Comparison of ENCODE assay signal across 8 cellular contexts in the genomic region with DNA sequence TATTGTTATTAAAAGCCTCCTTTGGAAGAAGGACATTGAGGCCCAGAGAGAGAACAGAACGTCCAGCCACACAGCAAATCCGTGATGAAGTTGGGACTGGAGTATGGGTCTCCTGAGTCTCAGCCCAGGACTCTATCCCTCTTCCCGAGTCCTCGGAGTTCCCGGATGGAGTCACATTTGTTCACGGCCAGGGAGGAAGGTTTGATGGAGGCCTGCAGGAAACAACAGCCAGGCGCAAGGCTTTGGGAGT. TPM values are rescaled to one million over a fixed set of nuclear protein-coding genes. Genes with fewer than 3 reads are reported as not detected.
DNase-seq lines count a peak whose midpoint lies in the region; ATAC-seq and TF ChIP-seq lines count a peak whose summit lies in the region.

No MANE protein-coding gene starts in this region.

- H3K27me3 Mint-ChIP-seq in chondrocyte (ENCODE audit: low read depth): no peaks in the 10 kb centered on the region

- H3K4me1 ChIP-seq in BLaER1 treated with 17β-estradiol and CSF1 and Interleukin-3, amounts not matched to agents 10 nM and 100 nM: peaks cover 34 to 46% (median 43%) of the 10 kb centered on the region in 10 experiments
- peaks cover 27% of the 10 kb centered on the region for H3K4me1 ChIP-seq in HUES6 (ENCODE audit: control insufficient read depth, insufficient read depth, low read length)
- peaks cover 19 to 26% of the 10 kb centered on the region in 2 donors for H3K4me1 ChIP-seq in muscle layer of duodenum (ENCODE audit: control insufficient read depth in 1 of 2, insufficient read depth in 2 of 2, low read length in 2 of 2)

- H3K4me1 Mint-ChIP-seq in chondrocyte (ENCODE audit: low read depth): peaks cover 36% of the 10 kb centered on the region

- H3K4me3 Mint-ChIP-seq in chondrocyte (ENCODE audit: unreplicated experiment): peak overlapping the region; percentile 95

- H3K27me3 ChIP-seq in BLaER1 treated with 17β-estradiol and CSF1 and Interleukin-3, amounts not matched to agents 10 nM and 100 nM: no peaks in the 10 kb centered on the region
- H3K27me3 ChIP-seq in HUES6 (ENCODE audit: control insufficient read depth, insufficient read depth, low read length) (no peaks in the 10 kb centered on the region), muscle layer of duodenum (ENCODE audit: low read depth, low read length) (no peaks in the 10 kb centered on the region)

- H3K4me2 ChIP-seq in BLaER1 treated with 17β-estradiol and CSF1 and Interleukin-3, amounts not matched to agents 10 nM and 100 nM: peak overlapping the region; percentile 86 to 100 (median 95)

- peaks cover 20% of the 10 kb centered on the region for H3K36me3 Mint-ChIP-seq in chondrocyte (ENCODE audit: low read depth)

- DNase-seq in chondrocyte (ENCODE audit: low spot score) (no peak), HEK293T (ENCODE audit: extremely low spot score) (no peak)
- DNase-seq in stimulated activated CD4-positive, alpha-beta T cell treated with anti-CD3 and anti-CD28 coated beads, Interleukin-2, amount 100 ng/mL, for 48 hours: no peak

- ATAC-seq in HG02678 (IDR thresholded peaks at IDR 0.05; ENCODE audit: unreplicated experiment) (no peak), GM21447 (IDR thresholded peaks at IDR 0.05; ENCODE audit: unreplicated experiment) (no peak)

- peak overlapping the region; percentile 86 to 93 (median 91) for H3K27ac ChIP-seq in BLaER1 treated with 17β-estradiol and CSF1 and Interleukin-3, amounts not matched to agents 10 nM and 100 nM
- H3K27ac ChIP-seq in HUES6 (ENCODE audit: low read depth, low read length) (peak overlapping the region; percentile 94; the same call in 1 of the 2 replicates), muscle layer of duodenum (ENCODE audit: low read length) (peak overlapping the region; percentile 93)

- no peaks in the 10 kb centered on the region for H3K9me3 Mint-ChIP-seq in chondrocyte (ENCODE audit: low read depth)

- H3K27ac Mint-ChIP-seq in chondrocyte (ENCODE audit: unreplicated experiment): peak overlapping the region; percentile 98

- H3K36me3 ChIP-seq in BLaER1 treated with 17β-estradiol and CSF1 and Interleukin-3, amounts not matched to agents 10 nM and 100 nM: peaks cover 32 to 57% (median 45%) of the 10 kb centered on the region in 11 experiments
- H3K36me3 ChIP-seq in HUES6 (ENCODE audit: control insufficient read depth, insufficient read depth, low read length) (peaks cover 37% of the 10 kb centered on the region), muscle layer of duodenum (ENCODE audit: control insufficient read depth in 1 of 2, insufficient read depth in 2 of 2, low read length in 2 of 2) (peaks cover 10 to 17% of the 10 kb centered on the region in 2 donors)

- POLR2A ChIA-PET in HEK293T (lab: Yijun Ruan, JAX): interaction anchor here (0.6 to 3.6 kb wide), 29 partner anchors 8 to 534 kb away, joined by 3 to 28 read pairs (median 4); a partner anchor contains a TSS

- peak overlapping the region; percentile 69 to 93 (median 78) for H3K4me3 ChIP-seq in BLaER1 treated with 17β-estradiol and CSF1 and Interleukin-3, amounts not matched to agents 10 nM and 100 nM
- peak overlapping the region; percentile 78 for H3K4me3 ChIP-seq in HUES6 (ENCODE audit: low read depth, low read length)
- peak overlapping the region; percentile 63 to 79 for H3K4me3 ChIP-seq in muscle layer of duodenum (ENCODE audit: low read depth in 1 of 2, low read length in 2 of 2)

- no peaks in the 10 kb centered on the region for H3K9me3 ChIP-seq in BLaER1 treated with 17β-estradiol and CSF1 and Interleukin-3, amounts not matched to agents 10 nM and 100 nM (replicated peaks in 1 of 11)
- no peaks in the 10 kb centered on the region for H3K9me3 ChIP-seq in HUES6 (ENCODE audit: control insufficient read depth, insufficient read depth, low read depth, low read length)
- H3K9me3 ChIP-seq in muscle layer of duodenum (ENCODE audit: control insufficient read depth in 1 of 2, low read length in 2 of 2): no peaks in the 10 kb centered on the region

- H3K9ac ChIP-seq in BLaER1 treated with 17β-estradiol and CSF1 and Interleukin-3, amounts not matched to agents 10 nM and 100 nM: peak overlapping the region; percentile 87 to 94 (median 90); a peak in 21 of 22 replicates
- H3K9ac ChIP-seq in HUES6 (ENCODE audit: low read length): peak overlapping the region; percentile 93

- peaks cover 19 to 42% (median 38%) of the 10 kb centered on the region in 11 experiments; a peak in 21 of 22 replicates for H4K20me1 ChIP-seq in BLaER1 treated with 17β-estradiol and CSF1 and Interleukin-3, amounts not matched to agents 10 nM and 100 nM

- no peak for TF ChIP-seq CTCF in chondrocyte (IDR thresholded peaks at IDR 0.05)

- CTCF ChIA-PET in HEK293T (lab: Yijun Ruan, JAX): interaction anchor here (0.6 to 1.2 kb wide), 2 partner anchors 37 to 615 kb away, joined by 3 read pairs; no protein-coding TSS in a partner anchor

TF ChIP-seq in HEK293T, 16 proteins besides CTCF, POLR2A, EP300 and RAD21:
- TF ChIP-seq SUZ12 (IDR thresholded peaks at IDR 0.05) (no peak), FOXM1 (IDR thresholded peaks at IDR 0.05; ENCODE audit: borderline replicate concordance) (no peak), LEF1 (IDR thresholded peaks at IDR 0.05; ENCODE audit: borderline replicate concordance) (no peak), TARDBP (IDR thresholded peaks at IDR 0.05) (no peak), NFRKB (IDR thresholded peaks at IDR 0.05) (no peak), ZNF384 (IDR thresholded peaks at IDR 0.05) (no peak), ARNT (IDR thresholded peaks at IDR 0.05) (no peak), CTBP1 (IDR thresholded peaks at IDR 0.05; ENCODE audit: borderline replicate concordance) (no peak), HDGF (IDR thresholded peaks at IDR 0.05; ENCODE audit: borderline replicate concordance) (no peak), FOXK2 (IDR thresholded peaks at IDR 0.05) (no peak), BHLHE40 (IDR thresholded peaks at IDR 0.05; ENCODE audit: borderline replicate concordance) (no peak), ELF4 (IDR thresholded peaks at IDR 0.05) (no peak), FOXA1 (IDR thresholded peaks at IDR 0.05) (no peak), SP1 (IDR thresholded peaks at IDR 0.05) (no peak), L3MBTL2 (conservative IDR thresholded peaks at IDR 0.05) (no peak)
- TF ChIP-seq, protein P1, sequence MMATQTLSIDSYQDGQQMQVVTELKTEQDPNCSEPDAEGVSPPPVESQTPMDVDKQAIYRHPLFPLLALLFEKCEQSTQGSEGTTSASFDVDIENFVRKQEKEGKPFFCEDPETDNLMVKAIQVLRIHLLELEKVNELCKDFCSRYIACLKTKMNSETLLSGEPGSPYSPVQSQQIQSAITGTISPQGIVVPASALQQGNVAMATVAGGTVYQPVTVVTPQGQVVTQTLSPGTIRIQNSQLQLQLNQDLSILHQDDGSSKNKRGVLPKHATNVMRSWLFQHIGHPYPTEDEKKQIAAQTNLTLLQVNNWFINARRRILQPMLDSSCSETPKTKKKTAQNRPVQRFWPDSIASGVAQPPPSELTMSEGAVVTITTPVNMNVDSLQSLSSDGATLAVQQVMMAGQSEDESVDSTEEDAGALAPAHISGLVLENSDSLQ (IDR thresholded peaks at IDR 0.05): no peak

RNA-seq across cellular contexts. Expression of a gene that starts 0.4 kb away (rescaled TPM):
- total RNA-seq in chondrocyte: 78.3 to 86.7 TPM (median 84.3 TPM) in 3 replicates

RNA-seq across cellular contexts. Expression of a gene that starts 21.3 kb away (rescaled TPM):
- total RNA-seq in chondrocyte: 29.7 to 32.9 TPM (median 30.7 TPM) in 3 replicates

RNA-seq across cellular contexts. Expression of a gene that starts 26.4 kb away (rescaled TPM):
- 1.5 to 3.3 TPM (median 2.0 TPM) in 3 replicates for total RNA-seq in chondrocyte

RNA-seq across cellular contexts. Expression of a gene that starts 29.8 kb away (rescaled TPM):
- not detected in 3 replicates for total RNA-seq in chondrocyte

RNA-seq across cellular contexts. Expression of a gene that starts 43.0 kb away (rescaled TPM):
- 20.8 to 23.9 TPM (median 22.8 TPM) in 3 replicates for total RNA-seq in chondrocyte
